Comparison of ENCODE assay signal across 28 cellular contexts in the genomic region with DNA sequence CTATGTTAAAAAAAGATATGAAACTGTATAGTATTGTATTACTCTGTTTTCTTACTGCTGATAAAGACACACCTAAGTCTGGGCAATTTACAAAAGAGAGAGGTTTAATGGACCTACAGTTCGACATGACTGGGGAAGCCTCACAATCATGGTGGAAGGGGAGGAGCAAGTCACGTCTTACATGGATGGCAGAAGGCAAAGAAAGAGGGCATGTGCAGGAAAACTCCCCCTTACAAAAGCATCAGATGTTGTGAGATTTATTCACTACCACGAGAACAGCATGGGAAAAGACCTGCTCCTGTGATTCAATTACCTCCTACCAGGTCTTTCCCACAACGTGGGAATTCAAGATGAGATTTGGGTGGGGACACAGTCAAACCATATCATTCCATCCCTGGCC.
"Had no signal": no experiment of that assay in that cellular context is flagged by ENCODE, and none has a peak within 500 bp of the region (broad histone marks: within the 10 kb centered on the region; RNA-seq: fewer than 3 reads in every experiment).

No MANE protein-coding gene starts in this region.

- H3K27ac ChIP-seq: colonic mucosa, coronary artery, dorsolateral prefrontal cortex, epithelial cell of prostate, esophagus muscularis mucosa, esophagus squamous epithelium, foreskin keratinocyte, gastrocnemius medialis, gastroesophageal sphincter, heart left ventricle, heart right ventricle had no signal

- H3K9me3 ChIP-seq: colonic mucosa, esophagus squamous epithelium, gastrocnemius medialis, gastroesophageal sphincter had no signal

- H3K27me3 ChIP-seq: colonic mucosa, dorsolateral prefrontal cortex, esophagus muscularis mucosa, esophagus squamous epithelium, foreskin keratinocyte, gastrocnemius medialis, gastroesophageal sphincter, heart left ventricle, heart right ventricle had no signal

- ATAC-seq: effector memory CD8-positive, alpha-beta T cell; esophagus mucosa; foreskin keratinocyte; gastrocnemius medialis; gastroesophageal sphincter; heart left ventricle; heart right ventricle had no signal

- DNase-seq: colonic mucosa; cortex of kidney; dermis blood vessel endothelial cell; dorsolateral prefrontal cortex; effector CD4-positive, alpha-beta T cell; effector CD8-positive, alpha-beta T cell; effector memory CD4-positive, alpha-beta T cell; effector memory CD8-positive, alpha-beta T cell; endodermal cell; erythroblast; esophagus squamous epithelium; foreskin fibroblast; foreskin keratinocyte; foreskin melanocyte; gastrocnemius medialis; glutamatergic neuron; head of caudate nucleus; heart left ventricle; heart right ventricle had no signal

- H3K4me3 ChIP-seq: colonic mucosa, coronary artery, dorsolateral prefrontal cortex, esophagus muscularis mucosa, esophagus squamous epithelium, gastrocnemius medialis, gastroesophageal sphincter, heart left ventricle, heart right ventricle had no signal

- H3K4me1 ChIP-seq: colonic mucosa, esophagus squamous epithelium, foreskin keratinocyte had no signal

- FAIRE-seq: colon, endometrium, endothelial cell of umbilical vein, frontal cortex had no signal

- H3K36me3 ChIP-seq: colonic mucosa, esophagus muscularis mucosa, esophagus squamous epithelium, gastrocnemius medialis, gastroesophageal sphincter, heart left ventricle, heart right ventricle had no signal
